Comparison of ENCODE assay signal across 8 cellular contexts in the genomic region with DNA sequence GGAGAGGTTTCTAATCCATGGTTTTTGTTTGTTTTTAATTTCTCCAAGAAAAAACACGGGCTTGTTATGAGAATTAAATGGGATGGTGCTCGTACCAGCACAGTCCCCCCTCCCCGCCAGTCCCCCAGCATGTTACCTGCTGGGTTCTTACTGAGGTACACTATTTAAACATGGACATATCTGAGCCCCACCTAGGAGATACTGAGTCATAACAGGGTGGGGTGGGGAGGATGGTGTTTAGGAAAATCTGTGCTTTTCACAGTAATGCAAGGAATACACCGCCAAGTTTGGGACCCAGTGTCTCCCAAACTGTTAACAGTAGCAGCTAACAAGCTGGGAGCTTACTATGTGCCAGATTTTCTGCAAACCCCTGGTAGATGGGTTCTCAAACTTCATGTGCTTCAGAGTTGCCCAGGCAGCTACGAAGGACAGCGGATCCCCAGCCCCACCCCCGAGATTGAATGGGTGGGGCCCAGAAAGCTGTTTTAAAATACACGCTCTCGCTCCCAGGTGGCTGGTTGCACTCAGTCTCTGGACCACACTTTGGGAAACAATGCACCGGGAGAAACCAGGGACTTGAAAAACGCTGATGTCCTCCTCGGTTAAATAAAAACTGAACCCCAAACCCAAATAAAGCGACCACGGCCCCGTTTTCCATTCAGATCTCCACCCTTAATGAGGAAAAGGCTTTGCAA. TPM values are rescaled to one million over a fixed set of nuclear protein-coding genes. Genes with fewer than 3 reads are reported as not detected.
DNase-seq lines count a peak whose midpoint lies in the region; ATAC-seq and TF ChIP-seq lines count a peak whose summit lies in the region.

No MANE protein-coding gene starts in this region.

- CTCF ChIA-PET in CD4-positive, alpha-beta T cell (lab: Charles Lee): interaction anchor here (2.1 to 2.2 kb wide), 2 partner anchors 14 to 1760 kb away, joined by 4 to 6 read pairs; no protein-coding TSS in a partner anchor
- CTCF ChIA-PET in MCF 10A (lab: Yijun Ruan, JAX): interaction anchor here (0.6 to 1.6 kb wide), 7 partner anchors 18 to 1029 kb away, joined by 3 to 6 read pairs (median 4); no protein-coding TSS in a partner anchor

- DNase-seq in CD4-positive, alpha-beta T cell: peak in 7 of 10 experiments; percentile 1 to 44 (median 12)
- DNase-seq in GM19240 (ENCODE audit: insufficient read length, low spot score): peak; percentile 38
- peak; percentile 92 for DNase-seq in HPDE6-E6E7 (ENCODE audit: extremely low spot score)
- peak in 3 of 5 donors; percentile 6 to 52 (median 15) for DNase-seq in T-helper 1 cell
- peak; percentile 63 for DNase-seq in MCF 10A (ENCODE audit: unreplicated experiment)
- DNase-seq in iris pigment epithelial cell (ENCODE audit: low read depth): peak; percentile 51
- DNase-seq in stimulated activated CD4-positive, alpha-beta T cell treated with anti-CD3 and anti-CD28 coated beads, Interleukin-1b, Interleukin-23, amount 100 ng/mL, for 48 hours: peak; percentile 44
- DNase-seq in amniotic stem cell (lab: John Stamatoyannopoulos, UW): no peak

- H3K27me3 Mint-ChIP-seq in CD4-positive, alpha-beta T cell: no peaks in the 10 kb centered on the region
- no peaks in the 10 kb centered on the region for H3K27me3 Mint-ChIP-seq in MCF 10A (ENCODE audit: insufficient read depth, unreplicated experiment)

- peak overlapping the region; percentile 97 for H3K4me3 Mint-ChIP-seq in CD4-positive, alpha-beta T cell
- peak overlapping the region; percentile 94 for H3K4me3 Mint-ChIP-seq in MCF 10A (ENCODE audit: unreplicated experiment)

- no TSS peak for BruUV-seq in MCF 10A (replicated peaks; lab: Mats Ljungman, UMichigan)

- no peaks in the 10 kb centered on the region for H3K9me3 Mint-ChIP-seq in CD4-positive, alpha-beta T cell
- H3K9me3 Mint-ChIP-seq in MCF 10A (ENCODE audit: unreplicated experiment): no peaks in the 10 kb centered on the region

- H3K4me1 Mint-ChIP-seq in CD4-positive, alpha-beta T cell (ENCODE audit: low read depth): peaks cover 18% of the 10 kb centered on the region
- H3K4me1 Mint-ChIP-seq in MCF 10A (ENCODE audit: insufficient read depth, unreplicated experiment): peaks cover 14% of the 10 kb centered on the region

- TF ChIP-seq CTCF in CD4-positive, alpha-beta T cell (IDR thresholded peaks at IDR 0.05): no peak
- no peak for TF ChIP-seq CTCF in MCF 10A (IDR thresholded peaks at IDR 0.05; ENCODE audit: unreplicated experiment)

- intact Hi-C loops in CD4-positive, alpha-beta T cell (cut with DNase I, micrococcal nuclease): loop anchor here in 1 of 2 experiments (5.0 kb wide), 1 partner anchor 217 kb away; no protein-coding TSS in a partner anchor
- intact Hi-C loops in MCF 10A (cut with micrococcal nuclease): no loop called here

- H3K9me3 ChIP-seq in CD4-positive, alpha-beta T cell (ENCODE audit: control insufficient read depth, low read length): no peaks in the 10 kb centered on the region

- POLR2A ChIA-PET in CD4-positive, alpha-beta T cell (lab: Charles Lee): interaction anchor here (1.4 to 1.6 kb wide), 3 partner anchors 9 to 1759 kb away, joined by 3 to 7 read pairs (median 4); no protein-coding TSS in a partner anchor
- POLR2A ChIA-PET in MCF 10A (lab: Yijun Ruan, JAX): interaction anchor here (0.6 to 3.5 kb wide), 12 partner anchors 9 to 1356 kb away, joined by 3 to 20 read pairs (median 3); no protein-coding TSS in a partner anchor

- H3K27ac Mint-ChIP-seq in CD4-positive, alpha-beta T cell: peak overlapping the region; percentile 94
- peak overlapping the region; percentile 91 for H3K27ac Mint-ChIP-seq in MCF 10A (ENCODE audit: low read depth, unreplicated experiment)

- H3K27ac ChIP-seq in CD4-positive, alpha-beta T cell (ENCODE audit: low read depth, low read length): peak overlapping the region; percentile 80

- peaks cover 20% of the 10 kb centered on the region for H3K36me3 Mint-ChIP-seq in CD4-positive, alpha-beta T cell (ENCODE audit: low read depth)
- H3K36me3 Mint-ChIP-seq in MCF 10A (ENCODE audit: insufficient read depth, unreplicated experiment): peaks cover 13% of the 10 kb centered on the region

- H3K27me3 ChIP-seq in CD4-positive, alpha-beta T cell (ENCODE audit: control insufficient read depth, insufficient read depth, low read length): no peaks in the 10 kb centered on the region

- no peak for ATAC-seq in CD4-positive, alpha-beta T cell (ENCODE audit: poor library complexity)

RNA-seq across cellular contexts. Expression of gene ZFP64, which starts 1.0 kb away (rescaled TPM):
- 1 to 10 TPM; 2.5 to 3.2 TPM for total RNA-seq in CD4-positive, alpha-beta T cell
- total RNA-seq in MCF 10A (2022): 13.0 and 13.8 TPM in 2 replicates
